8 cellular contexts compared by ENCODE assay signal in the genomic region with DNA sequence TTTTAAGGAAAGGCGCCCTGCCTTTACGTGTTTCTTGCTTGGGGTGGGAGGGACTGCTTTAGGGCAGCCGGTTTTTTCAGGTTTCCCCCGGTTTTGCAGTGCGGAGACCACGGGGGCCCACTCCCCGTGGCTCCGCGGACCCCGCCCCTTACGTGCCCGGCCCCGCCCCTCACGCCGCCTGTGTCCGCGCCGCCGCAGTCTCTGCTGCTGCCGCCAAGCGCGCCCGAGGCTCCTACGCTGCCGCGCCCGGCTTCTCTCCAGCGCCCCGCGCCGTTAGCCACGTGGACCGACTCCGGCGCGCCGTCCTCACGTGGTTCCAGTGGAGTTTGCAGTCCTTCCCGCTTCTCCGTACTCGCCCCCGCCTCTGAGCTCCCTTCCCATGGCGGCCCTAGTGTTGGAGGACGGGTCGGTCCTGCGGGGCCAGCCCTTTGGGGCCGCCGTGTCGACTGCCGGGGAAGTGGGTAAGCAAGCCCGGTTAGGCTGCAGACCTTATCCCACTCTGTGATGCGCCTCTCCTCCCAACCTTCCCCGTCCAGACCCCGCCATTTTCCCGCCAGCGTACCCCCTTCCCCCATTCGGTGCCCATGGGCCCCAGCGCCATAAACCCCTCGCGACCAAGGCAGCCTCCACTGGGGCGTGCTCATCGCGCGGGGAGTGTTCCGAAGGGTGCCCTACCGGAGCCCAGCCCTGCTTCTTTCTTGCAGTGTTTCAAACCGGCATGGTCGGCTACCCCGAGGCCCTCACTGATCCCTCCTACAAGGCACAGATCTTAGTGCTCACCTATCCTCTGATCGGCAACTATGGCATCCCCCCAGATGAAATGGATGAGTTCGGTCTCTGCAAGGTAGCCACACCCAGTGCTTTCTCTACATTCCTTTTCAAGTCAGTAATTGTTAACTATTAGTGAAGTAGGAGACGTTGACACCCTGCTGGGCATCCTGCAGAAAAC. TPM values are rescaled to one million over a fixed set of nuclear protein-coding genes. Genes with fewer than 3 reads are reported as not detected.
DNase-seq lines count a peak whose midpoint lies in the region; ATAC-seq and TF ChIP-seq lines count a peak whose summit lies in the region.

A gene (plus strand): TSS at position 197 of the 949 bp plus-strand sequence. CDS start 183 bp downstream, at position 380.

- peak within 1 kb of the TSS; percentile 58 for H3K27ac ChIP-seq in layer of hippocampus (ENCODE audit: low read depth, low read length)

- DNase-seq in AG10803 (ENCODE audit: low read depth) (peak; percentile 74), NCI-H446 treated with DMSO at 0.1 percent for 48 hours (lab: John Stamatoyannopoulos, UW) (peak; percentile 83), choroid plexus epithelial cell (ENCODE audit: low read depth) (peak; percentile 89)
- DNase-seq in activated CD4-positive, alpha-beta T cell treated with anti-CD3 and anti-CD28 coated beads for 36 hours, result peak; percentile 94
- DNase-seq in stimulated activated CD4-positive, alpha-beta T cell treated with anti-CD3 and anti-CD28 coated beads, Interleukin-1b, Interleukin-23, amount 100 ng/mL, for 4 hours (ENCODE audit: low read depth in 2 of 2), result peak; percentile 84 to 94

- H3K9me3 Mint-ChIP-seq in activated CD4-positive, alpha-beta T cell treated with anti-CD3 and anti-CD28 coated beads for 36 hours (ENCODE audit: low read depth), result no peaks in the 10 kb centered on the region

- peak; percentile 77 for ATAC-seq in GM19025 (IDR thresholded peaks at IDR 0.05; ENCODE audit: low read depth, unreplicated experiment)
- ATAC-seq in HG03342 (IDR thresholded peaks at IDR 0.05; ENCODE audit: unreplicated experiment), result peak; percentile 79
- ATAC-seq in activated CD4-positive, alpha-beta T cell treated with anti-CD3 and anti-CD28 coated beads for 36 hours, result peak; percentile 90

- POLR2A ChIA-PET in activated CD4-positive, alpha-beta T cell treated with anti-CD3 and anti-CD28 coated beads for 36 hours (lab: Charles Lee), result interaction anchor here (0.6 kb wide), 1 partner anchor 47 kb away, joined by 3 read pairs; no protein-coding TSS in a partner anchor

- H3K36me3 Mint-ChIP-seq in activated CD4-positive, alpha-beta T cell treated with anti-CD3 and anti-CD28 coated beads for 36 hours (ENCODE audit: low read depth), result peaks cover 69% of the 10 kb centered on the region

- intact Hi-C loops in activated CD4-positive, alpha-beta T cell treated with anti-CD3 and anti-CD28 coated beads for 36 hours (cut with DNase I, micrococcal nuclease), result loop anchor here in 1 of 2 experiments (1.0 to 10.0 kb wide), 10 partner anchors 83 to 1677 kb away; a partner anchor contains a TSS

- H3K4me3 Mint-ChIP-seq in activated CD4-positive, alpha-beta T cell treated with anti-CD3 and anti-CD28 coated beads for 36 hours, result peak within 1 kb of the TSS; percentile 93

- H3K4me3 ChIP-seq in AG10803 (ENCODE audit: low read length) (peak within 1 kb of the TSS; percentile 88), choroid plexus epithelial cell (ENCODE audit: low read depth, low read length) (peak within 1 kb of the TSS; percentile 92)

- peak within 1 kb of the TSS; percentile 87 for H3K27ac Mint-ChIP-seq in activated CD4-positive, alpha-beta T cell treated with anti-CD3 and anti-CD28 coated beads for 36 hours

- TF ChIP-seq CTCF in AG10803 (conservative IDR thresholded peaks at IDR 0.05; ENCODE audit: low read length), result 0 out of 2 replicates have a peak, but pooled peaks have one; percentile 0
- TF ChIP-seq CTCF in choroid plexus epithelial cell (conservative IDR thresholded peaks at IDR 0.05; ENCODE audit: low read depth, low read length), result peak; percentile 17

- peaks cover 37% of the 10 kb centered on the region for H3K4me1 Mint-ChIP-seq in activated CD4-positive, alpha-beta T cell treated with anti-CD3 and anti-CD28 coated beads for 36 hours

- no peaks in the 10 kb centered on the region for H3K27me3 ChIP-seq in layer of hippocampus (ENCODE audit: control insufficient read depth, insufficient read depth, low read length)

- H3K27me3 Mint-ChIP-seq in activated CD4-positive, alpha-beta T cell treated with anti-CD3 and anti-CD28 coated beads for 36 hours, result no peaks in the 10 kb centered on the region

- CTCF ChIA-PET in activated CD4-positive, alpha-beta T cell treated with anti-CD3 and anti-CD28 coated beads for 36 hours (lab: Charles Lee), result interaction anchor here (0.6 kb wide), 1 partner anchor 118 kb away, joined by 3 read pairs; no protein-coding TSS in a partner anchor

RNA-seq across cellular contexts. Expression of the gene that starts here (rescaled TPM):
- 100 to 1,000 TPM; 107 to 147 TPM for total RNA-seq in activated CD4-positive, alpha-beta T cell treated with anti-CD3 and anti-CD28 coated beads for 36 hours

Comparison
In these comparisons a context has a peak if more than half of its experiments do, and no peak if none do; other contexts are left out.
1. Peak in every context shown above with its lines: DNase-seq, ATAC-seq, H3K4me3 ChIP-seq and H3K27ac ChIP-seq.